In the genomic region with DNA sequence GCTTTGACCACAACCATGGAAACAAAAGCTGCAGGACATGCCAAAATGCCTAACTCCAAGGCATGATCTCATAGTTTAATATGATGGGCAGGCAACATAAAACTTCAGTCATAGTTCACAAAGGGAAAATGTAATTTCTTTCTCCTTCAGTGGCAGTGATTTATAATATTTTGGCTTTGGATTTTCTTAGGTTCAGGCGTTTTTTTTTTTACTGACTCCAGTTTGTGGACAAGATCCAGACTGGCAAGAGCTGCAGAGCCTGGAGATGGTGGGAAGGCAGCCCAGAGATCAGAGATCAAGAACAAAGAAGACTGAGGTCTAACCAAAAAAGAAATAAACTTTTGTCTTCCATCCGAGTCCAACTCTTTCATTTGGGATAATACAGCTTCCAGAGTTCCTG, we compare ENCODE assay signal across 26 cellular contexts.
DNase-seq lines count a peak whose midpoint lies in the region; ATAC-seq and TF ChIP-seq lines count a peak whose summit lies in the region.
"Had no signal": no experiment of that assay in that cellular context is flagged by ENCODE, and none has a peak within 500 bp of the region (broad histone marks: within the 10 kb centered on the region; RNA-seq: fewer than 3 reads in every experiment).

No MANE protein-coding gene starts in this region.

- H3K4me3 ChIP-seq in left lung, result no peak overlapping the region
- H3K4me3 ChIP-seq: adrenal gland, breast epithelium, dorsolateral prefrontal cortex, smooth muscle cell had no signal

- H3K27me3 Mint-ChIP-seq in progenitor cell of endocrine pancreas, result no peaks in the 10 kb centered on the region
- H3K27me3 Mint-ChIP-seq: activated CD4-positive, alpha-beta memory T cell treated with anti-CD3 and anti-CD28 coated beads for 36 hours; CD4-positive, CD25-positive, alpha-beta regulatory T cell had no signal

- peak; percentile 27 for ATAC-seq in left lung
- ATAC-seq: activated CD4-positive, CD25-positive, alpha-beta regulatory T cell treated with anti-CD3 and anti-CD28 coated beads, Interleukin-2, amount 50 U/mL, for 24 hours; naive thymus-derived CD8-positive, alpha-beta T cell had no signal

- H3K4me1 Mint-ChIP-seq in progenitor cell of endocrine pancreas (ENCODE audit: low read depth), result peaks cover 26% of the 10 kb centered on the region
- H3K4me1 Mint-ChIP-seq: CD4-positive, CD25-positive, alpha-beta regulatory T cell; naive thymus-derived CD8-positive, alpha-beta T cell had no signal

- H3K27ac ChIP-seq in left lung, result no peak overlapping the region
- H3K27ac ChIP-seq: adrenal gland, breast epithelium, dorsolateral prefrontal cortex had no signal

- H3K36me3 ChIP-seq in left lung, result no peaks in the 10 kb centered on the region
- H3K36me3 ChIP-seq: adrenal gland, breast epithelium had no signal

- H3K27ac Mint-ChIP-seq in progenitor cell of endocrine pancreas, result peak overlapping the region; percentile 19
- H3K27ac Mint-ChIP-seq: activated CD4-positive, alpha-beta memory T cell treated with anti-CD3 and anti-CD28 coated beads for 36 hours; activated naive CD4-positive, alpha-beta T cell treated with anti-CD3 and anti-CD28 coated beads for 36 hours; CD4-positive, CD25-positive, alpha-beta regulatory T cell; naive thymus-derived CD8-positive, alpha-beta T cell had no signal

- H3K9me3 Mint-ChIP-seq in progenitor cell of endocrine pancreas (ENCODE audit: low read depth), result no peaks in the 10 kb centered on the region
- H3K9me3 Mint-ChIP-seq: activated CD4-positive, alpha-beta memory T cell treated with anti-CD3 and anti-CD28 coated beads for 36 hours had no signal

- no peaks in the 10 kb centered on the region for H3K4me1 ChIP-seq in left lung
- H3K4me1 ChIP-seq: adrenal gland, breast epithelium had no signal

- H3K27me3 ChIP-seq in left lung, result no peaks in the 10 kb centered on the region
- H3K27me3 ChIP-seq: adrenal gland, breast epithelium, dorsolateral prefrontal cortex had no signal

- no peak for TF ChIP-seq CTCF in left lung (IDR thresholded peaks at IDR 0.05)
- no peak for TF ChIP-seq CTCF in progenitor cell of endocrine pancreas (IDR thresholded peaks at IDR 0.05; ENCODE audit: unreplicated experiment)

- no peaks in the 10 kb centered on the region for H3K9me3 ChIP-seq in left lung
- H3K9me3 ChIP-seq: adrenal gland, breast epithelium had no signal

- H3K36me3 Mint-ChIP-seq in progenitor cell of endocrine pancreas (ENCODE audit: insufficient read depth), result no peaks in the 10 kb centered on the region
- H3K36me3 Mint-ChIP-seq: activated CD4-positive, alpha-beta memory T cell treated with anti-CD3 and anti-CD28 coated beads for 36 hours; CD4-positive, CD25-positive, alpha-beta regulatory T cell; naive thymus-derived CD8-positive, alpha-beta T cell had no signal

- intact Hi-C loops in left lung (cut with DNase I), result no loop called here

- peak; percentile 11 for DNase-seq in GM04504 (ENCODE audit: low read depth)
- peak; percentile 63 for DNase-seq in astrocyte of the hippocampus (ENCODE audit: low read depth, low spot score)
- DNase-seq in left lung, result no peak
- no peak for DNase-seq in progenitor cell of endocrine pancreas (ENCODE audit: low spot score, unreplicated experiment)
- no peak for DNase-seq in activated CD4-positive, alpha-beta T cell treated with anti-CD3 and anti-CD28 coated beads for 4 hours
- no peak for DNase-seq in AG20443 (ENCODE audit: low spot score)
- no peak for DNase-seq in iPS-NIHi11 (ENCODE audit: low spot score)
- no peak for DNase-seq in EL
- DNase-seq: activated CD4-positive, alpha-beta memory T cell treated with anti-CD3 and anti-CD28 coated beads for 36 hours; activated CD8-positive, alpha-beta memory T cell treated with anti-CD3 and anti-CD28 coated beads, Interleukin-2, amount 50 U/mL, for 4 hours; activated naive CD4-positive, alpha-beta T cell treated with anti-CD3 and anti-CD28 coated beads for 36 hours; adrenal gland; Calu3; CD4-positive, CD25-positive, alpha-beta regulatory T cell; DMS79; dorsolateral prefrontal cortex; kidney; naive thymus-derived CD8-positive, alpha-beta T cell; NCI-H1092; NCI-H1930; NCI-H524 treated with DMSO at 0.1 percent for 48 hours; OCI-M1; stimulated activated naive CD4-positive, alpha-beta T cell had no signal

- H3K4me3 Mint-ChIP-seq in progenitor cell of endocrine pancreas (ENCODE audit: low read depth), result no peak overlapping the region
- H3K4me3 Mint-ChIP-seq: activated CD4-positive, alpha-beta memory T cell treated with anti-CD3 and anti-CD28 coated beads for 36 hours; activated naive CD4-positive, alpha-beta T cell treated with anti-CD3 and anti-CD28 coated beads for 36 hours; CD4-positive, CD25-positive, alpha-beta regulatory T cell; naive thymus-derived CD8-positive, alpha-beta T cell had no signal

Comparison
In these comparisons a context has a peak if more than half of its experiments do, and no peak if none do; other contexts are left out.
1. DNase-seq: peak in GM04504 (single experiment) and astrocyte of the hippocampus (single experiment); none in left lung (0 of 2), progenitor cell of endocrine pancreas (single experiment), activated CD4-positive, alpha-beta T cell treated with anti-CD3 and anti-CD28 coated beads for 4 hours (0 of 2), AG20443 (single experiment), iPS-NIHi11 (single experiment) and EL (single experiment).